8 cellular contexts compared by ENCODE assay signal in the genomic region with DNA sequence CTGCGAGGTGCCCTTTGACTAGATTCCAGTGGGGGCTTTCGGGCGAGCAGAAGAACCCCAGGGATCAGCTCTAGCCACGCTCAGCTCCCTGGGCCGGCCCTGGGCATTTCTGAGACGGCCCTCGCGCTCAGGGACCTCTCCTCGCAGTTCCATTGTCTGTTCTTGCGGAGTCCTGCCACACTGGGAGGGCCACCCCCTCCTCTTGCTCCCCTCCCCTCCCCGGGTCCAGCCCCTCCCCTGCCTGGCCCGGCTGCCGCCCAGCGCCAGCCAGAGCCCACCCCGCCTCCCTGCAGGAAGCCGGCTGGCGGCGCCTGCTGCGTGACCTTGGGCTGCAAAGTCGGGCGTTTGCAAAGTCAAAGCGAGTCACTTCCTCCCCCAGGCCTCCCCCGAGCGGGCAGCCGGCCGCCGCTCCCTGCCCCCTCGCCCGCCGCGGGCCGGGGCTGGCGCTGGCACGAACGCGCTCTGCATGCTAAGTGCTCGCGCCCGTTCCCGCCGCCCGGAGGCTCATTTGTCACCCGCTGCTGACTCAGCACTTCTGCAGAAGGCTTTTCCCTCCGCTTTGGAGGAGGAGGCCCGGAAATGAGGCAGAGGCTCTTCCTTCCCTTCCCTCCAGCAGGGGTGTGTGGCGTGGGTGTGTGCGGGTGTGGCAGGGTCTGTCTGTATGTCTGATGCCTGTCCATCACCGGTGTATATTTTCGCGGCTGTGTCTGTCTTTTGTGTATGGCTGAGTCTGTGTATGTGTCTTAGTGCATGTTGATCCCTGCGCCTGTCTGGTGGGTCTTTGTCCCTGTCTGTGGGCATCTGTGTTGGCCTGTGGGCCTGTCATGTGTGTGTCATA.
A peak's percentile ranks its signal among the peaks of the same experiment; 100 is the strongest.
DNase-seq lines count a peak whose midpoint lies in the region; ATAC-seq and TF ChIP-seq lines count a peak whose summit lies in the region.

No MANE protein-coding gene starts in this region.

- no peaks in the 10 kb centered on the region for H3K9me3 ChIP-seq in SK-N-MC (ENCODE audit: low read depth, low read length)
- no peaks in the 10 kb centered on the region for H3K9me3 ChIP-seq in suprapubic skin

- ATAC-seq in omental fat pad (ENCODE audit: low FRiP score) = peak; percentile 66

- H3K4me3 ChIP-seq in SK-N-MC (peak overlapping the region; percentile 79), suprapubic skin (peak overlapping the region; percentile 46)

- no peaks in the 10 kb centered on the region for H3K36me3 ChIP-seq in SK-N-MC (ENCODE audit: insufficient read depth, low read length)
- H3K36me3 ChIP-seq in suprapubic skin = no peaks in the 10 kb centered on the region

- no peak for TF ChIP-seq POLR2A in suprapubic skin (IDR thresholded peaks at IDR 0.05)

- WGBS in suprapubic skin = 1% methylated on average over 17 of the region's 51 CpGs

- peaks cover 70% of the 10 kb centered on the region for H3K4me1 ChIP-seq in suprapubic skin

- TF ChIP-seq EP300 in suprapubic skin (IDR thresholded peaks at IDR 0.05) = no peak

- H3K27me3 ChIP-seq in suprapubic skin = no peaks in the 10 kb centered on the region

- peak overlapping the region; percentile 71 for H3K9ac ChIP-seq in SK-N-MC (ENCODE audit: insufficient read length)

- DNase-seq in DMS53 treated with DMSO at 0.1 percent for 48 hours (lab: John Stamatoyannopoulos, UW; ENCODE audit: unreplicated experiment) (peak; percentile 82), H4 (ENCODE audit: low spot score) (peak; percentile 98), NCI-H1092 (lab: John Stamatoyannopoulos, UW) (peak; percentile 89), SK-N-MC (ENCODE audit: low read depth, low spot score) (peak; percentile 92), globus pallidus (ENCODE audit: low spot score) (peak; percentile 95), omental fat pad (ENCODE audit: low spot score) (peak; percentile 82), suprapubic skin (ENCODE audit: low spot score in 2 of 2) (peak; percentile 95)
- DNase-seq in activated naive CD4-positive, alpha-beta T cell treated with anti-CD3 and anti-CD28 coated beads, Interleukin-2, amount 50 U/mL, for 16 hours = peak; percentile 81

- peak overlapping the region; percentile 100 for H3K27ac ChIP-seq in SK-N-MC
- peak overlapping the region; percentile 93 for H3K27ac ChIP-seq in suprapubic skin

- TF ChIP-seq CTCF in omental fat pad (IDR thresholded peaks at IDR 0.05) = no peak
- no peak for TF ChIP-seq CTCF in suprapubic skin (IDR thresholded peaks at IDR 0.05)

Comparison
In these comparisons a context has a peak if more than half of its experiments do, and no peak if none do; other contexts are left out.
1. Peak in every context shown above with its lines: DNase-seq, ATAC-seq, H3K4me3 ChIP-seq and H3K27ac ChIP-seq.